Comparison of ENCODE assay signal across 24 cellular contexts in genomic region chr2:56473524-56473923, GRCh38.
"Had no signal": no experiment of that assay in that cellular context is flagged by ENCODE, and none has a peak within 500 bp of the region (broad histone marks: within the 10 kb centered on the region; RNA-seq: fewer than 3 reads in every experiment).

No MANE protein-coding gene starts in this region.

- FAIRE-seq: islet of Langerhans, urothelium cell line had no signal

- H3K4me1 Mint-ChIP-seq: naive thymus-derived CD8-positive, alpha-beta T cell; stimulated activated effector memory CD8-positive, alpha-beta T cell treated with anti-CD3 and anti-CD28 coated beads, Interleukin-12 subunit alpha, Interleukin-12 subunit beta, amount 100 ng/mL, for 72 hours had no signal

- H3K9me3 ChIP-seq: gastrocnemius medialis, mucosa of descending colon, neutrophil, psoas muscle, right lobe of liver, suprapubic skin, thyroid gland had no signal

- H3K27me3 ChIP-seq: esophagus muscularis mucosa, gastrocnemius medialis, heart right ventricle, neutrophil, right lobe of liver, suprapubic skin, thyroid gland had no signal

- H3K27ac Mint-ChIP-seq: dendritic cell treated with granulocyte-macrophage colony-stimulating factor and Interleukin-4, amounts not matched to agents 40 ng/mL and 50 ng/mL, for 4 days; effector memory CD8-positive, alpha-beta T cell; naive thymus-derived CD8-positive, alpha-beta T cell; stimulated activated effector memory CD8-positive, alpha-beta T cell treated with anti-CD3 and anti-CD28 coated beads, Interleukin-12 subunit alpha, Interleukin-12 subunit beta, amount 100 ng/mL, for 72 hours; type B pancreatic cell had no signal

- H3K4me3 ChIP-seq: esophagus muscularis mucosa, gastrocnemius medialis, heart right ventricle, mucosa of descending colon, psoas muscle, right lobe of liver, suprapubic skin, thyroid gland had no signal

- DNase-seq: effector memory CD8-positive, alpha-beta T cell; gastrocnemius medialis; heart right ventricle; hypothalamus; kidney glomerular epithelial cell; mammary epithelial cell; mucosa of descending colon; naive thymus-derived CD8-positive, alpha-beta T cell; psoas muscle; retina; right lobe of liver; stimulated activated CD4-positive, alpha-beta T cell treated with anti-CD3 and anti-CD28 coated beads, Interleukin-4, amount 100 ng/mL, for 1 hour; stimulated activated CD8-positive, alpha-beta memory T cell treated with anti-CD3 and anti-CD28 coated beads, Interleukin-4, amount 100 ng/mL, for 48 hours; stimulated activated naive CD8-positive, alpha-beta T cell treated with anti-CD3 and anti-CD28 coated beads, Interleukin-15, Interleukin-2, amounts not matched to agents 100 U/mL and 50 U/mL, for 24 hours; thyroid gland had no signal

- H3K27ac ChIP-seq: epithelial cell of prostate, esophagus muscularis mucosa, heart right ventricle, neutrophil, psoas muscle, right lobe of liver, suprapubic skin had no signal

- H3K36me3 ChIP-seq: esophagus muscularis mucosa, gastrocnemius medialis, heart right ventricle, neutrophil, right lobe of liver, suprapubic skin, thyroid gland had no signal

- ATAC-seq: effector memory CD8-positive, alpha-beta T cell; gastrocnemius medialis; heart right ventricle; mucosa of descending colon; naive thymus-derived CD8-positive, alpha-beta T cell; psoas muscle; right lobe of liver; stimulated activated effector memory CD8-positive, alpha-beta T cell treated with anti-CD3 and anti-CD28 coated beads, Interleukin-12 subunit alpha, Interleukin-12 subunit beta, amount 100 ng/mL, for 72 hours; stimulated activated naive CD8-positive, alpha-beta T cell treated with anti-CD3 and anti-CD28 coated beads, Interleukin-15, Interleukin-2, amounts not matched to agents 100 U/mL and 50 U/mL, for 24 hours had no signal

- H3K9me3 Mint-ChIP-seq: dendritic cell treated with granulocyte-macrophage colony-stimulating factor and Interleukin-4, amounts not matched to agents 40 ng/mL and 50 ng/mL, for 4 days; type B pancreatic cell had no signal

- H3K4me1 ChIP-seq: suprapubic skin had no signal

- H3K4me3 Mint-ChIP-seq: dendritic cell treated with granulocyte-macrophage colony-stimulating factor and Interleukin-4, amounts not matched to agents 40 ng/mL and 50 ng/mL, for 4 days; effector memory CD8-positive, alpha-beta T cell; naive thymus-derived CD8-positive, alpha-beta T cell; stimulated activated effector memory CD8-positive, alpha-beta T cell treated with anti-CD3 and anti-CD28 coated beads, Interleukin-12 subunit alpha, Interleukin-12 subunit beta, amount 100 ng/mL, for 72 hours; type B pancreatic cell had no signal

- H3K27me3 Mint-ChIP-seq: dendritic cell treated with granulocyte-macrophage colony-stimulating factor and Interleukin-4, amounts not matched to agents 40 ng/mL and 50 ng/mL, for 4 days; effector memory CD8-positive, alpha-beta T cell; naive thymus-derived CD8-positive, alpha-beta T cell had no signal

- H3K36me3 Mint-ChIP-seq: naive thymus-derived CD8-positive, alpha-beta T cell; stimulated activated effector memory CD8-positive, alpha-beta T cell treated with anti-CD3 and anti-CD28 coated beads, Interleukin-12 subunit alpha, Interleukin-12 subunit beta, amount 100 ng/mL, for 72 hours; type B pancreatic cell had no signal
